Comparison of ENCODE assay signal across 12 cellular contexts in the genomic region with DNA sequence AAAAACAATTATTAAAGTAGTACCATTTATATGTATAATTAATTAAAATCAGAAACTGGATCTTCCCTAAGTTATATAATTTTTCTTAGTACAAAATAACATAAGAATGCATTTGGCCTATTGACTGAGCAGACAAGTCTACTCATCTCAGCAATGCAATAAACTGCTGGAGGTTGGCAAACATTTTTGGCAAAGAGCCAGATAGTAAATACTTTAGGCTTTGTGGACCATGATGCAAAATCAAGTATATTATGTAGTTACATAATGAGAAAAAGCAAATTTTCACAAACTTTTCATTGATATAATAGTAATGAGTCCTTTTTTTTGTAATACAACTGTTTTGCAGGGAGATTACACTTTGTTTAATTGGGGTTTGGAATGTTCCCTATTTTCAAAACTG. TPM values are rescaled to one million over a fixed set of nuclear protein-coding genes. Genes with fewer than 3 reads are reported as not detected.
DNase-seq lines count a peak whose midpoint lies in the region; ATAC-seq lines count a peak whose summit lies in the region.
"Had no signal": no experiment of that assay in that cellular context is flagged by ENCODE, and none has a peak within 500 bp of the region (broad histone marks: within the 10 kb centered on the region; RNA-seq: fewer than 3 reads in every experiment).

No MANE protein-coding gene starts in this region.

- no peak overlapping the region for H3K4me3 Mint-ChIP-seq in activated CD8-positive, alpha-beta memory T cell treated with anti-CD3 and anti-CD28 coated beads, Interleukin-2, amount 10 ng/mL, durations not matched to agents 7 days and 5 days
- no peak overlapping the region for H3K4me3 Mint-ChIP-seq in T-cell
- H3K4me3 Mint-ChIP-seq: activated CD8-positive, alpha-beta T cell treated with anti-CD3 and anti-CD28 coated beads, Interleukin-2, amount 10 ng/mL, durations not matched to agents 7 days and 5 days had no signal

- peaks cover 15% of the 10 kb centered on the region for H3K36me3 Mint-ChIP-seq in activated CD8-positive, alpha-beta memory T cell treated with anti-CD3 and anti-CD28 coated beads, Interleukin-2, amount 10 ng/mL, durations not matched to agents 7 days and 5 days
- H3K36me3 Mint-ChIP-seq in T-cell, result peaks cover 34% of the 10 kb centered on the region

- POLR2A ChIA-PET in T-cell (lab: Charles Lee), result no interaction called here

- CTCF ChIA-PET in activated CD8-positive, alpha-beta memory T cell treated with anti-CD3 and anti-CD28 coated beads, Interleukin-2, amount 10 ng/mL, durations not matched to agents 7 days and 5 days (lab: Charles Lee), result no interaction called here
- CTCF ChIA-PET in T-cell (lab: Charles Lee), result no interaction called here

- H3K27ac Mint-ChIP-seq in activated CD8-positive, alpha-beta memory T cell treated with anti-CD3 and anti-CD28 coated beads, Interleukin-2, amount 10 ng/mL, durations not matched to agents 7 days and 5 days, result no peak overlapping the region
- H3K27ac Mint-ChIP-seq in T-cell, result no peak overlapping the region
- H3K27ac Mint-ChIP-seq: activated CD8-positive, alpha-beta T cell treated with anti-CD3 and anti-CD28 coated beads, Interleukin-2, amount 10 ng/mL, durations not matched to agents 7 days and 5 days had no signal

- no peak for ATAC-seq in activated CD8-positive, alpha-beta memory T cell treated with anti-CD3 and anti-CD28 coated beads, Interleukin-2, amount 10 ng/mL, durations not matched to agents 7 days and 5 days
- ATAC-seq in T-cell (replicated peaks in 1 of 4), result no peak
- ATAC-seq: activated CD8-positive, alpha-beta T cell treated with anti-CD3 and anti-CD28 coated beads, Interleukin-2, amount 10 ng/mL, durations not matched to agents 7 days and 5 days had no signal

- H3K27me3 Mint-ChIP-seq in activated CD8-positive, alpha-beta memory T cell treated with anti-CD3 and anti-CD28 coated beads, Interleukin-2, amount 10 ng/mL, durations not matched to agents 7 days and 5 days, result no peaks in the 10 kb centered on the region
- H3K27me3 Mint-ChIP-seq in T-cell, result no peaks in the 10 kb centered on the region

- no peaks in the 10 kb centered on the region for H3K4me1 Mint-ChIP-seq in activated CD8-positive, alpha-beta memory T cell treated with anti-CD3 and anti-CD28 coated beads, Interleukin-2, amount 10 ng/mL, durations not matched to agents 7 days and 5 days
- peaks cover 0 to 4% (median 2%) of the 10 kb centered on the region in 3 donors for H3K4me1 Mint-ChIP-seq in T-cell

- peak; percentile 18 for DNase-seq in DMS153 treated with DMSO at 0.1 percent for 48 hours (lab: John Stamatoyannopoulos, UW; ENCODE audit: unreplicated experiment)
- no peak for DNase-seq in DMS153 (lab: John Stamatoyannopoulos, UW)
- peak; percentile 78 for DNase-seq in NCI-H2196 (lab: John Stamatoyannopoulos, UW; ENCODE audit: unreplicated experiment)
- peak; percentile 15 for DNase-seq in cerebellum (ENCODE audit: low spot score)
- DNase-seq in myocyte (ENCODE audit: low read depth), result peak; percentile 16
- no peak for DNase-seq in activated CD8-positive, alpha-beta memory T cell treated with anti-CD3 and anti-CD28 coated beads, Interleukin-2, amount 10 ng/mL, durations not matched to agents 7 days and 5 days
- DNase-seq in T-cell, result no peak
- DNase-seq in hepatic stellate cell (ENCODE audit: low spot score), result no peak
- DNase-seq: 8988T; activated CD8-positive, alpha-beta T cell treated with anti-CD3 and anti-CD28 coated beads, Interleukin-2, amount 10 ng/mL, durations not matched to agents 7 days and 5 days; adrenal gland; NCI-H1436 treated with DMSO at 0.1 percent for 48 hours had no signal

- H3K9me3 Mint-ChIP-seq in activated CD8-positive, alpha-beta memory T cell treated with anti-CD3 and anti-CD28 coated beads, Interleukin-2, amount 10 ng/mL, durations not matched to agents 7 days and 5 days (ENCODE audit: low read depth), result no peaks in the 10 kb centered on the region
- no peaks in the 10 kb centered on the region for H3K9me3 Mint-ChIP-seq in T-cell

RNA-seq across cellular contexts. Expression of a gene that starts 30.9 kb away (rescaled TPM):
- total RNA-seq in cerebellum (45.8 TPM), myocyte (109 and 157 TPM in 2 replicates), T-cell (10 to 100 TPM; 35.3 to 62.5 (median 50.5) TPM)
- 36.9 TPM for polyA plus RNA-seq in myocyte (2012)
- 10 to 100 TPM; 67.0 to 75.5 TPM for total RNA-seq in activated CD8-positive, alpha-beta memory T cell treated with anti-CD3 and anti-CD28 coated beads, Interleukin-2, amount 10 ng/mL, durations not matched to agents 7 days and 5 days

Comparison
In these comparisons a context has a peak if more than half of its experiments do, and no peak if none do; other contexts are left out.
1. DNase-seq: peak in DMS153 treated with DMSO at 0.1 percent for 48 hours (single experiment), NCI-H2196 (single experiment), cerebellum (single experiment) and myocyte (single experiment); none in DMS153 (single experiment), activated CD8-positive, alpha-beta memory T cell treated with anti-CD3 and anti-CD28 coated beads, Interleukin-2, amount 10 ng/mL, durations not matched to agents 7 days and 5 days (single experiment), T-cell (0 of 34) and hepatic stellate cell (single experiment).